ENCODE assay signal across 1 cellular context in genomic region chr7:123534383-123535260, GRCh38.
A peak's percentile ranks its signal among the peaks of the same experiment; 100 is the strongest.
TF ChIP-seq lines count a peak whose summit lies in the region.

Gene IQUB (minus strand): TSS chr7:123534595. CDS start chr7:123512340, 22,255 bp downstream.

TF ChIP-seq in HepG2, 621 proteins besides CTCF, POLR2A, EP300 and RAD21 (continued from another document and continues in another):
- peak; percentile 53; the same call in 1 of the 2 replicates for TF ChIP-seq HDAC1 (CRISPR knock-in tag; IDR thresholded peaks at IDR 0.05)
- no peak for TF ChIP-seq ZNF660 (CRISPR knock-in tag; IDR thresholded peaks at IDR 0.05; ENCODE audit: borderline replicate concordance, low read depth)
- TF ChIP-seq MAF1 (CRISPR knock-in tag; IDR thresholded peaks at IDR 0.05; ENCODE audit: borderline replicate concordance) = no peak
- no peak for TF ChIP-seq HHEX (CRISPR knock-in tag; IDR thresholded peaks at IDR 0.05)
- no peak for TF ChIP-seq ZNF354B (CRISPR knock-in tag; IDR thresholded peaks at IDR 0.05)
- peak; percentile 30 for TF ChIP-seq ZNF687 (CRISPR knock-in tag; IDR thresholded peaks at IDR 0.05)
- no peak for TF ChIP-seq TBX2 (CRISPR knock-in tag; IDR thresholded peaks at IDR 0.05; ENCODE audit: borderline replicate concordance)
- TF ChIP-seq CEBPB (IDR thresholded peaks at IDR 0.05; ENCODE audit: borderline replicate concordance, low read depth, low read length) = no peak
- TF ChIP-seq SAP130 (CRISPR knock-in tag; IDR thresholded peaks at IDR 0.05; ENCODE audit: low read depth) = peak; percentile 89
- no peak for TF ChIP-seq PHF21A (CRISPR knock-in tag; IDR thresholded peaks at IDR 0.05)
- TF ChIP-seq, protein P1, sequence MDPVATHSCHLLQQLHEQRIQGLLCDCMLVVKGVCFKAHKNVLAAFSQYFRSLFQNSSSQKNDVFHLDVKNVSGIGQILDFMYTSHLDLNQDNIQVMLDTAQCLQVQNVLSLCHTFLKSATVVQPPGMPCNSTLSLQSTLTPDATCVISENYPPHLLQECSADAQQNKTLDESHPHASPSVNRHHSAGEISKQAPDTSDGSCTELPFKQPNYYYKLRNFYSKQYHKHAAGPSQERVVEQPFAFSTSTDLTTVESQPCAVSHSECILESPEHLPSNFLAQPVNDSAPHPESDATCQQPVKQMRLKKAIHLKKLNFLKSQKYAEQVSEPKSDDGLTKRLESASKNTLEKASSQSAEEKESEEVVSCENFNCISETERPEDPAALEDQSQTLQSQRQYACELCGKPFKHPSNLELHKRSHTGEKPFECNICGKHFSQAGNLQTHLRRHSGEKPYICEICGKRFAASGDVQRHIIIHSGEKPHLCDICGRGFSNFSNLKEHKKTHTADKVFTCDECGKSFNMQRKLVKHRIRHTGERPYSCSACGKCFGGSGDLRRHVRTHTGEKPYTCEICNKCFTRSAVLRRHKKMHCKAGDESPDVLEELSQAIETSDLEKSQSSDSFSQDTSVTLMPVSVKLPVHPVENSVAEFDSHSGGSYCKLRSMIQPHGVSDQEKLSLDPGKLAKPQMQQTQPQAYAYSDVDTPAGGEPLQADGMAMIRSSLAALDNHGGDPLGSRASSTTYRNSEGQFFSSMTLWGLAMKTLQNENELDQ (CRISPR knock-in tag; IDR thresholded peaks at IDR 0.05; ENCODE audit: borderline replicate concordance) = no peak
- TF ChIP-seq STAG1 (CRISPR knock-in tag; IDR thresholded peaks at IDR 0.05) = no peak
- TF ChIP-seq HDAC6 (IDR thresholded peaks at IDR 0.05; ENCODE audit: low read depth, low read length) = no peak
- no peak for TF ChIP-seq NPAS2 (CRISPR knock-in tag; IDR thresholded peaks at IDR 0.05; ENCODE audit: borderline replicate concordance)
- no peak for TF ChIP-seq NCOA5 (CRISPR knock-in tag; IDR thresholded peaks at IDR 0.05)
- TF ChIP-seq ZNF224 (CRISPR knock-in tag; IDR thresholded peaks at IDR 0.05) = no peak
- TF ChIP-seq SETDB1 (CRISPR knock-in tag; IDR thresholded peaks at IDR 0.05; ENCODE audit: borderline replicate concordance) = no peak
- no peak for TF ChIP-seq ZNF672 (CRISPR knock-in tag; IDR thresholded peaks at IDR 0.05)
- TF ChIP-seq KLF13 (CRISPR knock-in tag; IDR thresholded peaks at IDR 0.05) = no peak
- peak; percentile 77 for TF ChIP-seq ZNF263 (CRISPR knock-in tag; IDR thresholded peaks at IDR 0.05)
- TF ChIP-seq BHLHE40 (IDR thresholded peaks at IDR 0.05; ENCODE audit: low read length) = no peak
- TF ChIP-seq ZNF816 (CRISPR knock-in tag; IDR thresholded peaks at IDR 0.05; ENCODE audit: borderline replicate concordance) = no peak
- TF ChIP-seq ERF (CRISPR knock-in tag; IDR thresholded peaks at IDR 0.05) = no peak; the same call in 1 of the 2 replicates
- TF ChIP-seq, protein P2, sequence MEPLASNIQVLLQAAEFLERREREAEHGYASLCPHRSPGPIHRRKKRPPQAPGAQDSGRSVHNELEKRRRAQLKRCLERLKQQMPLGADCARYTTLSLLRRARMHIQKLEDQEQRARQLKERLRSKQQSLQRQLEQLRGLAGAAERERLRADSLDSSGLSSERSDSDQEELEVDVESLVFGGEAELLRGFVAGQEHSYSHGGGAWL (CRISPR knock-in tag; IDR thresholded peaks at IDR 0.05) = no peak
- no peak for TF ChIP-seq NFE2 (CRISPR knock-in tag; IDR thresholded peaks at IDR 0.05)
- TF ChIP-seq, protein P3, sequence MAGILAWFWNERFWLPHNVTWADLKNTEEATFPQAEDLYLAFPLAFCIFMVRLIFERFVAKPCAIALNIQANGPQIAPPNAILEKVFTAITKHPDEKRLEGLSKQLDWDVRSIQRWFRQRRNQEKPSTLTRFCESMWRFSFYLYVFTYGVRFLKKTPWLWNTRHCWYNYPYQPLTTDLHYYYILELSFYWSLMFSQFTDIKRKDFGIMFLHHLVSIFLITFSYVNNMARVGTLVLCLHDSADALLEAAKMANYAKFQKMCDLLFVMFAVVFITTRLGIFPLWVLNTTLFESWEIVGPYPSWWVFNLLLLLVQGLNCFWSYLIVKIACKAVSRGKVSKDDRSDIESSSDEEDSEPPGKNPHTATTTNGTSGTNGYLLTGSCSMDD (CRISPR knock-in tag; IDR thresholded peaks at IDR 0.05) = no peak
- TF ChIP-seq ZBTB8A (CRISPR knock-in tag; IDR thresholded peaks at IDR 0.05; ENCODE audit: borderline replicate concordance, low read depth) = no peak
- no peak for TF ChIP-seq ZNF20 (CRISPR knock-in tag; IDR thresholded peaks at IDR 0.05)
- TF ChIP-seq KDM2A (CRISPR knock-in tag; IDR thresholded peaks at IDR 0.05; ENCODE audit: borderline replicate concordance, low read depth) = no peak
- TF ChIP-seq NFYB (CRISPR knock-in tag; IDR thresholded peaks at IDR 0.05) = no peak
- no peak for TF ChIP-seq ZNF350 (CRISPR knock-in tag; IDR thresholded peaks at IDR 0.05; ENCODE audit: borderline replicate concordance, low read depth)
- TF ChIP-seq MED13 (CRISPR knock-in tag; IDR thresholded peaks at IDR 0.05) = no peak
- TF ChIP-seq PAWR (CRISPR knock-in tag; IDR thresholded peaks at IDR 0.05; ENCODE audit: borderline replicate concordance) = no peak
- no peak for TF ChIP-seq TEAD3 (CRISPR knock-in tag; optimal IDR thresholded peaks at IDR 0.05; ENCODE audit: borderline replicate concordance)
- TF ChIP-seq, protein P4, sequence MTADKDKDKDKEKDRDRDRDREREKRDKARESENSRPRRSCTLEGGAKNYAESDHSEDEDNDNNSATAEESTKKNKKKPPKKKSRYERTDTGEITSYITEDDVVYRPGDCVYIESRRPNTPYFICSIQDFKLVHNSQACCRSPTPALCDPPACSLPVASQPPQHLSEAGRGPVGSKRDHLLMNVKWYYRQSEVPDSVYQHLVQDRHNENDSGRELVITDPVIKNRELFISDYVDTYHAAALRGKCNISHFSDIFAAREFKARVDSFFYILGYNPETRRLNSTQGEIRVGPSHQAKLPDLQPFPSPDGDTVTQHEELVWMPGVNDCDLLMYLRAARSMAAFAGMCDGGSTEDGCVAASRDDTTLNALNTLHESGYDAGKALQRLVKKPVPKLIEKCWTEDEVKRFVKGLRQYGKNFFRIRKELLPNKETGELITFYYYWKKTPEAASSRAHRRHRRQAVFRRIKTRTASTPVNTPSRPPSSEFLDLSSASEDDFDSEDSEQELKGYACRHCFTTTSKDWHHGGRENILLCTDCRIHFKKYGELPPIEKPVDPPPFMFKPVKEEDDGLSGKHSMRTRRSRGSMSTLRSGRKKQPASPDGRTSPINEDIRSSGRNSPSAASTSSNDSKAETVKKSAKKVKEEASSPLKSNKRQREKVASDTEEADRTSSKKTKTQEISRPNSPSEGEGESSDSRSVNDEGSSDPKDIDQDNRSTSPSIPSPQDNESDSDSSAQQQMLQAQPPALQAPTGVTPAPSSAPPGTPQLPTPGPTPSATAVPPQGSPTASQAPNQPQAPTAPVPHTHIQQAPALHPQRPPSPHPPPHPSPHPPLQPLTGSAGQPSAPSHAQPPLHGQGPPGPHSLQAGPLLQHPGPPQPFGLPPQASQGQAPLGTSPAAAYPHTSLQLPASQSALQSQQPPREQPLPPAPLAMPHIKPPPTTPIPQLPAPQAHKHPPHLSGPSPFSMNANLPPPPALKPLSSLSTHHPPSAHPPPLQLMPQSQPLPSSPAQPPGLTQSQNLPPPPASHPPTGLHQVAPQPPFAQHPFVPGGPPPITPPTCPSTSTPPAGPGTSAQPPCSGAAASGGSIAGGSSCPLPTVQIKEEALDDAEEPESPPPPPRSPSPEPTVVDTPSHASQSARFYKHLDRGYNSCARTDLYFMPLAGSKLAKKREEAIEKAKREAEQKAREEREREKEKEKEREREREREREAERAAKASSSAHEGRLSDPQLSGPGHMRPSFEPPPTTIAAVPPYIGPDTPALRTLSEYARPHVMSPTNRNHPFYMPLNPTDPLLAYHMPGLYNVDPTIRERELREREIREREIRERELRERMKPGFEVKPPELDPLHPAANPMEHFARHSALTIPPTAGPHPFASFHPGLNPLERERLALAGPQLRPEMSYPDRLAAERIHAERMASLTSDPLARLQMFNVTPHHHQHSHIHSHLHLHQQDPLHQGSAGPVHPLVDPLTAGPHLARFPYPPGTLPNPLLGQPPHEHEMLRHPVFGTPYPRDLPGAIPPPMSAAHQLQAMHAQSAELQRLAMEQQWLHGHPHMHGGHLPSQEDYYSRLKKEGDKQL (CRISPR knock-in tag; IDR thresholded peaks at IDR 0.05; ENCODE audit: low read depth) = no peak
- TF ChIP-seq EHMT2 (IDR thresholded peaks at IDR 0.05; ENCODE audit: borderline replicate concordance, low read depth, low read length) = no peak
- no peak for TF ChIP-seq FLYWCH1 (CRISPR knock-in tag; IDR thresholded peaks at IDR 0.05)
- no peak for TF ChIP-seq HOXA5 (CRISPR knock-in tag; IDR thresholded peaks at IDR 0.05)
- TF ChIP-seq, protein P5, sequence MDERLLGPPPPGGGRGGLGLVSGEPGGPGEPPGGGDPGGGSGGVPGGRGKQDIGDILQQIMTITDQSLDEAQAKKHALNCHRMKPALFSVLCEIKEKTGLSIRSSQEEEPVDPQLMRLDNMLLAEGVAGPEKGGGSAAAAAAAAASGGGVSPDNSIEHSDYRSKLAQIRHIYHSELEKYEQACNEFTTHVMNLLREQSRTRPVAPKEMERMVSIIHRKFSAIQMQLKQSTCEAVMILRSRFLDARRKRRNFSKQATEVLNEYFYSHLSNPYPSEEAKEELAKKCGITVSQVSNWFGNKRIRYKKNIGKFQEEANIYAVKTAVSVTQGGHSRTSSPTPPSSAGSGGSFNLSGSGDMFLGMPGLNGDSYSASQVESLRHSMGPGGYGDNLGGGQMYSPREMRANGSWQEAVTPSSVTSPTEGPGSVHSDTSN (CRISPR knock-in tag; IDR thresholded peaks at IDR 0.05) = no peak
- no peak for TF ChIP-seq ZFP91 (CRISPR knock-in tag; IDR thresholded peaks at IDR 0.05; ENCODE audit: borderline replicate concordance)
- no peak for TF ChIP-seq ZNF292 (CRISPR knock-in tag; IDR thresholded peaks at IDR 0.05; ENCODE audit: borderline replicate concordance, low read depth)
- TF ChIP-seq, protein P6, sequence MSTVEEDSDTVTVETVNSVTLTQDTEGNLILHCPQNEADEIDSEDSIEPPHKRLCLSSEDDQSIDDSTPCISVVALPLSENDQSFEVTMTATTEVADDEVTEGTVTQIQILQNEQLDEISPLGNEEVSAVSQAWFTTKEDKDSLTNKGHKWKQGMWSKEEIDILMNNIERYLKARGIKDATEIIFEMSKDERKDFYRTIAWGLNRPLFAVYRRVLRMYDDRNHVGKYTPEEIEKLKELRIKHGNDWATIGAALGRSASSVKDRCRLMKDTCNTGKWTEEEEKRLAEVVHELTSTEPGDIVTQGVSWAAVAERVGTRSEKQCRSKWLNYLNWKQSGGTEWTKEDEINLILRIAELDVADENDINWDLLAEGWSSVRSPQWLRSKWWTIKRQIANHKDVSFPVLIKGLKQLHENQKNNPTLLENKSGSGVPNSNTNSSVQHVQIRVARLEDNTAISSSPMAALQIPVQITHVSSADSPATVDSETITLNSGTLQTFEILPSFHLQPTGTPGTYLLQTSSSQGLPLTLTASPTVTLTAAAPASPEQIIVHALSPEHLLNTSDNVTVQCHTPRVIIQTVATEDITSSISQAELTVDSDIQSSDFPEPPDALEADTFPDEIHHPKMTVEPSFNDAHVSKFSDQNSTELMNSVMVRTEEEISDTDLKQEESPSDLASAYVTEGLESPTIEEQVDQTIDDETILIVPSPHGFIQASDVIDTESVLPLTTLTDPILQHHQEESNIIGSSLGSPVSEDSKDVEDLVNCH (CRISPR knock-in tag; IDR thresholded peaks at IDR 0.05) = no peak
- no peak for TF ChIP-seq MYNN (CRISPR knock-in tag; IDR thresholded peaks at IDR 0.05; ENCODE audit: low read depth)
- TF ChIP-seq DRAP1 (CRISPR knock-in tag; IDR thresholded peaks at IDR 0.05) = no peak
- TF ChIP-seq ZNF484 (CRISPR knock-in tag; IDR thresholded peaks at IDR 0.05; ENCODE audit: borderline replicate concordance, low read depth) = no peak
- no peak for TF ChIP-seq SOX13 (IDR thresholded peaks at IDR 0.05)
- no peak for TF ChIP-seq SOX13 (CRISPR knock-in tag; conservative IDR thresholded peaks at IDR 0.05 in 1 of 2, IDR thresholded peaks at IDR 0.05 in 1 of 2)
- no peak for TF ChIP-seq MYC (CRISPR knock-in tag; IDR thresholded peaks at IDR 0.05; ENCODE audit: borderline replicate concordance)
- no peak for TF ChIP-seq TOPORS (CRISPR knock-in tag; IDR thresholded peaks at IDR 0.05)
